ENCODE assay signal across 8 cellular contexts in genomic region chr1:157193702-157194391, GRCh38. TPM values are rescaled to one million over a fixed set of nuclear protein-coding genes. Genes with fewer than 3 reads are reported as not detected.
DNase-seq lines count a peak whose midpoint lies in the region; ATAC-seq and TF ChIP-seq lines count a peak whose summit lies in the region.

No MANE protein-coding gene starts in this region.

- H3K4me3 Mint-ChIP-seq in H9 (no peak overlapping the region), nephron (no peak overlapping the region)

- no peak overlapping the region for H2AK5ac ChIP-seq in H9 (ENCODE audit: insufficient read length, low read length)

- no peak for TF ChIP-seq POLR2A in transverse colon (IDR thresholded peaks at IDR 0.05)

- H3K4me3 ChIP-seq in BE2C (ENCODE audit: low read depth, low read length) (no peak overlapping the region), epithelial cell of esophagus (ENCODE audit: low read length) (no peak overlapping the region), transverse colon (no peak overlapping the region)

- TF ChIP-seq EP300 in transverse colon (IDR thresholded peaks at IDR 0.05; ENCODE audit: low read depth), result no peak

- no peak overlapping the region for H3K14ac ChIP-seq in H9 (ENCODE audit: insufficient read depth, low read length)

- intact Hi-C loops in transverse colon (cut with DNase I; ENCODE audit: low total_unique reads), result loop anchor here (10.0 kb wide), 1 partner anchor 301 kb away; no protein-coding TSS in a partner anchor

- H4K8ac ChIP-seq in H9 (replicated peaks; ENCODE audit: insufficient read length, low read depth, low read length), result no peak overlapping the region

- no peak overlapping the region for H2BK5ac ChIP-seq in H9 (ENCODE audit: insufficient read length, low read length)

- H3K9me3 ChIP-seq in BE2C (no peaks in the 10 kb centered on the region), H9 (ENCODE audit: control insufficient read depth, low read depth, low read length) (no peaks in the 10 kb centered on the region), transverse colon (no peaks in the 10 kb centered on the region)

- H3K27ac ChIP-seq in H9 (ENCODE audit: insufficient read length, low read depth, low read length), result no peak overlapping the region
- H3K27ac ChIP-seq in transverse colon, result no peak overlapping the region

- no peak overlapping the region for H4K5ac ChIP-seq in H9 (ENCODE audit: insufficient read length, low read depth, low read length)

- no peak overlapping the region for H3T11ph ChIP-seq in H9 (ENCODE audit: low read length)

- TF ChIP-seq CTCF in BE2C (IDR thresholded peaks at IDR 0.05; ENCODE audit: low read depth, low read length), result peak; percentile 82
- TF ChIP-seq CTCF in H9 (conservative IDR thresholded peaks at IDR 0.05), result peak; percentile 89
- peak; percentile 61 for TF ChIP-seq CTCF in epithelial cell of esophagus (IDR thresholded peaks at IDR 0.05; ENCODE audit: insufficient read depth, low read depth, low read length, missing control alignments)
- peak; percentile 56 to 71 (median 70) for TF ChIP-seq CTCF in nephron (IDR thresholded peaks at IDR 0.05; ENCODE audit: unreplicated experiment in 3 of 3)
- peak; percentile 53 to 72 (median 61) for TF ChIP-seq CTCF in transverse colon (IDR thresholded peaks at IDR 0.05)

- H3K27me3 ChIP-seq in BE2C, result peaks cover 20% of the 10 kb centered on the region; the same call in 1 of the 2 replicates
- no peaks in the 10 kb centered on the region for H3K27me3 ChIP-seq in H9 (ENCODE audit: insufficient read depth, low read length)
- peaks cover 9% of the 10 kb centered on the region for H3K27me3 ChIP-seq in transverse colon

- no peak overlapping the region for H3K4ac ChIP-seq in H9 (ENCODE audit: low read depth, low read length)

- H2BK120ac ChIP-seq in H9 (ENCODE audit: low read depth, low read length, poor library complexity, severe bottlenecking), result no peak overlapping the region

- H2AFZ ChIP-seq in H9 (ENCODE audit: low read length), result no peak overlapping the region

- no peak overlapping the region for H2BK20ac ChIP-seq in H9 (ENCODE audit: low read depth, low read length, poor library complexity, severe bottlenecking)

- H3K4me1 Mint-ChIP-seq in H9, result peaks cover 20 to 27% of the 10 kb centered on the region in 2 experiments
- no peaks in the 10 kb centered on the region for H3K4me1 Mint-ChIP-seq in nephron

- no peaks in the 10 kb centered on the region for H3K79me1 ChIP-seq in H9 (ENCODE audit: insufficient read depth, low read depth, low read length, poor library complexity, severe bottlenecking)

- no peaks in the 10 kb centered on the region for H3K23me2 ChIP-seq in H9 (ENCODE audit: insufficient read length, low read depth, low read length, poor library complexity, severe bottlenecking)

- H3K9me3 Mint-ChIP-seq in H9 (no peaks in the 10 kb centered on the region), nephron (no peaks in the 10 kb centered on the region)

- H3K4me1 ChIP-seq in BE2C, result no peaks in the 10 kb centered on the region
- no peaks in the 10 kb centered on the region for H3K4me1 ChIP-seq in H9 (ENCODE audit: insufficient read depth, low read length)
- no peaks in the 10 kb centered on the region for H3K4me1 ChIP-seq in transverse colon

- H2BK15ac ChIP-seq in H9 (ENCODE audit: low read depth, low read length), result no peak overlapping the region

- H4K91ac ChIP-seq in H9 (ENCODE audit: insufficient read length, low read depth, low read length), result no peak overlapping the region

- no peak overlapping the region for H3K56ac ChIP-seq in H9 (ENCODE audit: insufficient read length, low read depth, low read length)

- H3K36me3 ChIP-seq in BE2C, result no peaks in the 10 kb centered on the region
- no peaks in the 10 kb centered on the region for H3K36me3 ChIP-seq in transverse colon

- WGBS in H9 (ENCODE audit: extremely low coverage, insufficient read length, low lambda C conversion rate), result no CpG with 5 or more reads among the region's 20 CpGs
- WGBS in transverse colon (ENCODE audit: low coverage in 1 of 2), 2 donors, result 0 to 45% methylated on average over 6 to 20 of the region's 20 CpGs

- H3K27ac Mint-ChIP-seq in H9 (peak overlapping the region in 1 of 3 experiments; percentile 41; a peak in 2 of 7 replicates), nephron (no peak overlapping the region)

- ATAC-seq in HG02981 (IDR thresholded peaks at IDR 0.05; ENCODE audit: unreplicated experiment), result no peak

- H3K36me3 Mint-ChIP-seq in H9 (ENCODE audit: insufficient read depth in 1 of 3, low read depth in 3 of 3), result no peaks in the 10 kb centered on the region
- H3K36me3 Mint-ChIP-seq in nephron (ENCODE audit: low read depth), result no peaks in the 10 kb centered on the region

- no peak overlapping the region for H3K23ac ChIP-seq in H9 (ENCODE audit: insufficient read length, low read depth, low read length)

- no peak overlapping the region for H2BK12ac ChIP-seq in H9 (ENCODE audit: insufficient read length, low read depth, low read length)

- DNase-seq in BE2C, result peak; percentile 79
- peak; percentile 83 for DNase-seq in H9
- peak; percentile 82 for DNase-seq in NCI-H510A treated with DMSO at 0.1 percent for 48 hours (lab: John Stamatoyannopoulos, UW)
- peak; percentile 49 for DNase-seq in activated CD4-positive, alpha-beta T cell treated with anti-CD3 and anti-CD28 coated beads, Interleukin-2, amount 50 U/mL, for 1 hour
- DNase-seq in epithelial cell of esophagus (ENCODE audit: low read depth), result peak; percentile 74
- DNase-seq in transverse colon, result peak; percentile 75

- H3K9ac ChIP-seq in H9 (ENCODE audit: extremely low read depth, insufficient read length, low read length), result no peak overlapping the region

- H3K18ac ChIP-seq in H9 (ENCODE audit: insufficient read length, low read depth, low read length), result no peak overlapping the region

- H4K20me1 ChIP-seq in H9 (ENCODE audit: control insufficient read depth, insufficient read depth, insufficient read length), result no peaks in the 10 kb centered on the region

- no peaks in the 10 kb centered on the region for H3K79me2 ChIP-seq in H9 (ENCODE audit: insufficient read depth, low read length)

- peaks cover 4% of the 10 kb centered on the region; the same call in 1 of the 2 replicates for H3K27me3 Mint-ChIP-seq in H9 (ENCODE audit: low read depth)
- peaks cover 19% of the 10 kb centered on the region for H3K27me3 Mint-ChIP-seq in nephron (ENCODE audit: low read depth)

- no peak overlapping the region for H3K4me2 ChIP-seq in H9 (ENCODE audit: insufficient read depth, insufficient read length, low read length)

- in situ Hi-C loops in transverse colon (cut with MboI; ENCODE audit: low pct_ligation_motif_present in 1 of 4, low pct_unique_long_range_greater_than_20kb in 1 of 4, low sequenced_read_pairs in 3 of 4), result loop anchor here in 2 of 4 donors (10.0 kb wide), 1 partner anchor 301 kb away; no protein-coding TSS in a partner anchor

RNA-seq across cellular contexts. Expression of gene ETV3, which starts 55.7 kb away (rescaled TPM):
- polyA plus RNA-seq in BE2C (2012; ENCODE audit: insufficient read depth, insufficient read length, low read depth), result 32.5 TPM
- 36.3 and 36.4 TPM in 2 replicates for total RNA-seq in H9 (2021)
- 10 to 100 TPM in 3 of 4 donors, 1 to 10 TPM in 1; 3.4 to 28.1 (median 18.1) TPM for total RNA-seq in transverse colon
